Comparison of ENCODE assay signal across 20 cellular contexts in the genomic region with DNA sequence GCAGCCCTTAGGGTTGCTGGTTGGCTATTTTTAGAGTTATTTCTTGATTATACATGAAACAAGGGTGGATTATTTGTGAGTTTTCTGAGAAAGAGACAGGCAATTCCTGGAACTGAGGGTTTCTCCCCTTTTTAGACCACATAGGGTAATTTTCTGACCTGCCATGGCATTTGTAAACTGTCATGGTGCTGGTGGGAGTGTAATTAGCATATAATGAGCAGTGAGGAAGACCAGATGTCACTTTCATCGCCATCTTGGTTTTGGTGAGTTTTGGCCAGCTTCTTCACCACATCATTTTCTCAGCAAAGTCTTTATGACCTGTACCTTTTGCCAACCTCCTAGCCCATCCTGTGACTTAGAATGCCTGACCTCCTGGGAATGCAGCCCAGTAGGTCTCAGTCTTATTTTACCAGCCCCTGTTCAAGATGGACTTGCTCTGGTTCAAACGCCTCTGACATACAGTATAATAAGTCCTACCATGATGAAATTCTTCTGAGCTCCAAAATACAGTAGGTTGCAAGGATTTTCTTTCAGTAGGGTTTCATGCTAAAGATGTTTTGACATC.
DNase-seq lines count a peak whose midpoint lies in the region; ATAC-seq and TF ChIP-seq lines count a peak whose summit lies in the region.
"Had no signal": no experiment of that assay in that cellular context is flagged by ENCODE, and none has a peak within 500 bp of the region (broad histone marks: within the 10 kb centered on the region; RNA-seq: fewer than 3 reads in every experiment).

No MANE protein-coding gene starts in this region.

- no peak overlapping the region for H3K23ac ChIP-seq in mesenchymal stem cell (ENCODE audit: low read length in 2 of 2)

- CTCF ChIA-PET in Caco-2 (lab: Charles Lee), result interaction anchor here (1.4 kb wide), 1 partner anchor 36 kb away, joined by 3 read pairs; no protein-coding TSS in a partner anchor

- H2BK120ac ChIP-seq in mesenchymal stem cell (ENCODE audit: low read depth, low read length), result no peak overlapping the region

- H3K14ac ChIP-seq in mesenchymal stem cell (ENCODE audit: low read length in 2 of 2), result no peak overlapping the region

- no peak for TF ChIP-seq EP300 in transverse colon (IDR thresholded peaks at IDR 0.05; ENCODE audit: low read depth)

- peak overlapping the region; percentile 75 for H3K27ac Mint-ChIP-seq in activated CD4-positive, alpha-beta T cell treated with anti-CD3 and anti-CD28 coated beads, Interleukin-2, amount 10 ng/mL, durations not matched to agents 24 days and 14 days
- H3K27ac Mint-ChIP-seq in Caco-2 (ENCODE audit: unreplicated experiment), result peak overlapping the region; percentile 98
- peak overlapping the region; percentile 61 for H3K27ac Mint-ChIP-seq in activated T-helper 1 cell treated with anti-CD3 and anti-CD28 coated beads, Interleukin-12 subunit alpha, Interleukin-12 subunit beta, Interleukin-2, Interleukin-4 antibody, amounts not matched to agents 30 ng/mL and 10 ng/mL and 1 ng/mL, durations not matched to agents 14 hours and 24 hours and 36 hours

- BruUV-seq in Caco-2 (replicated peaks; lab: Mats Ljungman, UMichigan), result no TSS peak

- no peak for TF ChIP-seq POLR2A in transverse colon (IDR thresholded peaks at IDR 0.05)

- POLR2A ChIA-PET in Caco-2 (lab: Charles Lee), result no interaction called here

- H4K8ac ChIP-seq in mesenchymal stem cell (ENCODE audit: low read length), result no peak overlapping the region

- TF ChIP-seq CTCF in Caco-2 (IDR thresholded peaks at IDR 0.05; ENCODE audit: insufficient read depth in 1 of 2, low read depth in 1 of 2, low read length in 1 of 2, severe bottlenecking in 1 of 2, unreplicated experiment in 1 of 2) (no peak), transverse colon (IDR thresholded peaks at IDR 0.05) (no peak)

- no peaks in the 10 kb centered on the region for H3K27me3 Mint-ChIP-seq in activated CD4-positive, alpha-beta T cell treated with anti-CD3 and anti-CD28 coated beads, Interleukin-2, amount 10 ng/mL, durations not matched to agents 24 days and 14 days
- H3K27me3 Mint-ChIP-seq in Caco-2 (ENCODE audit: insufficient read depth, unreplicated experiment), result no peaks in the 10 kb centered on the region
- no peaks in the 10 kb centered on the region for H3K27me3 Mint-ChIP-seq in activated T-helper 1 cell treated with anti-CD3 and anti-CD28 coated beads, Interleukin-12 subunit alpha, Interleukin-12 subunit beta, Interleukin-2, Interleukin-4 antibody, amounts not matched to agents 30 ng/mL and 10 ng/mL and 1 ng/mL, durations not matched to agents 14 hours and 24 hours and 36 hours (ENCODE audit: insufficient read depth)

- no peak overlapping the region for H4K91ac ChIP-seq in mesenchymal stem cell (ENCODE audit: low read length)

- peaks cover 20% of the 10 kb centered on the region for H3K4me1 Mint-ChIP-seq in activated CD4-positive, alpha-beta T cell treated with anti-CD3 and anti-CD28 coated beads, Interleukin-2, amount 10 ng/mL, durations not matched to agents 24 days and 14 days
- peaks cover 75% of the 10 kb centered on the region for H3K4me1 Mint-ChIP-seq in Caco-2 (ENCODE audit: low read depth, unreplicated experiment)
- H3K4me1 Mint-ChIP-seq in activated T-helper 1 cell treated with anti-CD3 and anti-CD28 coated beads, Interleukin-12 subunit alpha, Interleukin-12 subunit beta, Interleukin-2, Interleukin-4 antibody, amounts not matched to agents 30 ng/mL and 10 ng/mL and 1 ng/mL, durations not matched to agents 14 hours and 24 hours and 36 hours (ENCODE audit: low read depth), result peaks cover 31% of the 10 kb centered on the region

- in situ Hi-C loops in transverse colon (cut with MboI; ENCODE audit: low pct_ligation_motif_present in 1 of 4, low pct_unique_long_range_greater_than_20kb in 1 of 4, low sequenced_read_pairs in 3 of 4), result no loop called here

- peak overlapping the region; percentile 63 for H2AK5ac ChIP-seq in mesenchymal stem cell (ENCODE audit: low read length, severe bottlenecking)

- peaks cover 10% of the 10 kb centered on the region for H3K9me3 Mint-ChIP-seq in activated CD4-positive, alpha-beta T cell treated with anti-CD3 and anti-CD28 coated beads, Interleukin-2, amount 10 ng/mL, durations not matched to agents 24 days and 14 days
- H3K9me3 Mint-ChIP-seq in Caco-2 (ENCODE audit: unreplicated experiment), result peaks cover 22% of the 10 kb centered on the region
- H3K9me3 Mint-ChIP-seq in activated T-helper 1 cell treated with anti-CD3 and anti-CD28 coated beads, Interleukin-12 subunit alpha, Interleukin-12 subunit beta, Interleukin-2, Interleukin-4 antibody, amounts not matched to agents 30 ng/mL and 10 ng/mL and 1 ng/mL, durations not matched to agents 14 hours and 24 hours and 36 hours, result no peaks in the 10 kb centered on the region

- H3K4me1 ChIP-seq in Caco-2 (peaks cover 98% of the 10 kb centered on the region), mesenchymal stem cell (ENCODE audit: control insufficient read depth, insufficient read depth, low read depth, low read length) (peaks cover 6% of the 10 kb centered on the region), transverse colon (peaks cover 0 to 10% (median 3%) of the 10 kb centered on the region in 4 donors)
- H3K4me1 ChIP-seq: BE2C had no signal

- no peaks in the 10 kb centered on the region for H3K27me3 ChIP-seq in Caco-2 (replicated peaks; ENCODE audit: control insufficient read depth, insufficient read depth, low read length)
- no peaks in the 10 kb centered on the region for H3K27me3 ChIP-seq in mesenchymal stem cell (ENCODE audit: control insufficient read depth in 1 of 2, insufficient read depth in 1 of 2, low read length in 2 of 2)
- no peaks in the 10 kb centered on the region for H3K27me3 ChIP-seq in transverse colon
- H3K27me3 ChIP-seq: BE2C had no signal

- no peaks in the 10 kb centered on the region for H3K36me3 Mint-ChIP-seq in activated CD4-positive, alpha-beta T cell treated with anti-CD3 and anti-CD28 coated beads, Interleukin-2, amount 10 ng/mL, durations not matched to agents 24 days and 14 days (ENCODE audit: low read depth)
- peaks cover 8% of the 10 kb centered on the region for H3K36me3 Mint-ChIP-seq in Caco-2 (ENCODE audit: insufficient read depth, unreplicated experiment)
- H3K36me3 Mint-ChIP-seq in activated T-helper 1 cell treated with anti-CD3 and anti-CD28 coated beads, Interleukin-12 subunit alpha, Interleukin-12 subunit beta, Interleukin-2, Interleukin-4 antibody, amounts not matched to agents 30 ng/mL and 10 ng/mL and 1 ng/mL, durations not matched to agents 14 hours and 24 hours and 36 hours (ENCODE audit: low read depth), result no peaks in the 10 kb centered on the region

- H3K27ac ChIP-seq in mesenchymal stem cell (ENCODE audit: low read length, poor library complexity, severe bottlenecking) (no peak overlapping the region), transverse colon (no peak overlapping the region)
- H3K27ac ChIP-seq: PC-9, RWPE1 had no signal

- H3K4me2 ChIP-seq in mesenchymal stem cell (ENCODE audit: low read length, poor library complexity, severe bottlenecking), result no peak overlapping the region
- H3K4me2 ChIP-seq: PC-9 had no signal

- no peak overlapping the region for H2BK15ac ChIP-seq in mesenchymal stem cell (ENCODE audit: low read depth, poor library complexity, severe bottlenecking)

- H2BK12ac ChIP-seq in mesenchymal stem cell (ENCODE audit: low read length in 2 of 2), result no peak overlapping the region

- no peak overlapping the region for H3K18ac ChIP-seq in mesenchymal stem cell (ENCODE audit: low read depth in 1 of 2, low read length in 2 of 2)

- no peak for DNase-seq in activated CD4-positive, alpha-beta T cell treated with anti-CD3 and anti-CD28 coated beads, Interleukin-2, amount 10 ng/mL, durations not matched to agents 24 days and 14 days
- no peak for DNase-seq in activated CD4-positive, alpha-beta T cell treated with anti-CD3 and anti-CD28 coated beads for 48 hours
- DNase-seq in Caco-2 (no peak), mesenchymal stem cell (no peak), NCI-H1694 (lab: John Stamatoyannopoulos, UW) (no peak), transverse colon (no peak)
- DNase-seq in activated T-helper 1 cell treated with anti-CD3 and anti-CD28 coated beads, Interleukin-12 subunit alpha, Interleukin-12 subunit beta, Interleukin-2, Interleukin-4 antibody, amounts not matched to agents 30 ng/mL and 10 ng/mL and 1 ng/mL, durations not matched to agents 14 hours and 24 hours and 36 hours (ENCODE audit: low spot score), result no peak
- DNase-seq: BE2C, DMS79 treated with DMSO at 0.1 percent for 48 hours, GOT3, HCEC 1CT, KG1, NCI-H1092, NCI-H1436, NCI-H1930, NCI-H69, PC-9, SHP77 treated with DMSO at 0.1 percent for 48 hours had no signal

- H3K4me3 Mint-ChIP-seq in activated CD4-positive, alpha-beta T cell treated with anti-CD3 and anti-CD28 coated beads, Interleukin-2, amount 10 ng/mL, durations not matched to agents 24 days and 14 days, result peak overlapping the region; percentile 17
- no peak overlapping the region for H3K4me3 Mint-ChIP-seq in Caco-2 (ENCODE audit: unreplicated experiment)
- no peak overlapping the region for H3K4me3 Mint-ChIP-seq in activated T-helper 1 cell treated with anti-CD3 and anti-CD28 coated beads, Interleukin-12 subunit alpha, Interleukin-12 subunit beta, Interleukin-2, Interleukin-4 antibody, amounts not matched to agents 30 ng/mL and 10 ng/mL and 1 ng/mL, durations not matched to agents 14 hours and 24 hours and 36 hours

- no peak overlapping the region for H2BK5ac ChIP-seq in mesenchymal stem cell (ENCODE audit: low read depth, low read length, poor library complexity, severe bottlenecking)

- H3K79me1 ChIP-seq in mesenchymal stem cell (replicated peaks; ENCODE audit: low read length, poor library complexity, severe bottlenecking), result no peaks in the 10 kb centered on the region

- H3K9me3 ChIP-seq in Caco-2 (no peaks in the 10 kb centered on the region), mesenchymal stem cell (ENCODE audit: control insufficient read depth, low read length) (no peaks in the 10 kb centered on the region), transverse colon (no peaks in the 10 kb centered on the region)
- H3K9me3 ChIP-seq: BE2C had no signal

- no peak overlapping the region for H3K4ac ChIP-seq in mesenchymal stem cell (ENCODE audit: low read depth in 1 of 2, low read length in 2 of 2)

- intact Hi-C loops in activated CD4-positive, alpha-beta T cell treated with anti-CD3 and anti-CD28 coated beads, Interleukin-2, amount 10 ng/mL, durations not matched to agents 24 days and 14 days (cut with micrococcal nuclease), result no loop called here
- intact Hi-C loops in Caco-2 (cut with micrococcal nuclease; ENCODE audit: unreplicated experiment), result loop anchor here (2.0 to 10.0 kb wide), 4 partner anchors 35 to 447 kb away; a partner anchor contains a TSS
- intact Hi-C loops in activated T-helper 1 cell treated with anti-CD3 and anti-CD28 coated beads, Interleukin-12 subunit alpha, Interleukin-12 subunit beta, Interleukin-2, Interleukin-4 antibody, amounts not matched to agents 30 ng/mL and 10 ng/mL and 1 ng/mL, durations not matched to agents 14 hours and 24 hours and 36 hours (cut with micrococcal nuclease), result loop anchor here (2.0 to 5.0 kb wide), 3 partner anchors 59 to 106 kb away; no protein-coding TSS in a partner anchor
- intact Hi-C loops in transverse colon (cut with DNase I; ENCODE audit: low total_unique reads), result no loop called here

- no peak overlapping the region for H3K4me3 ChIP-seq in Caco-2 (ENCODE audit: low read depth, low read length)
- no peak overlapping the region for H3K4me3 ChIP-seq in mesenchymal stem cell (ENCODE audit: insufficient read depth in 1 of 2, low read depth in 1 of 2, low read length in 2 of 2)
- H3K4me3 ChIP-seq in transverse colon, result no peak overlapping the region
- H3K4me3 ChIP-seq: PC-9 had no signal

- H3K9ac ChIP-seq in mesenchymal stem cell (ENCODE audit: low read length), result no peak overlapping the region

- ATAC-seq in GM19328 (IDR thresholded peaks at IDR 0.05; ENCODE audit: unreplicated experiment), result no peak

- 88% methylated on average over 1 of the region's 2 CpGs for WGBS in mesenchymal stem cell
- WGBS in transverse colon (ENCODE audit: low coverage in 1 of 2), 2 donors, result 71 to 80% methylated on average over 2 of the region's 2 CpGs

- H2AFZ ChIP-seq in mesenchymal stem cell (ENCODE audit: low read depth, low read length), result no peak overlapping the region
- H2AFZ ChIP-seq: PC-9 had no signal

- H3K36me3 ChIP-seq in Caco-2 (ENCODE audit: control insufficient read depth, insufficient read depth, low read length) (no peaks in the 10 kb centered on the region), mesenchymal stem cell (ENCODE audit: control insufficient read depth in 1 of 2, insufficient read depth in 2 of 2, low read depth in 1 of 2, low read length in 2 of 2) (no peaks in the 10 kb centered on the region), transverse colon (no peaks in the 10 kb centered on the region)
- H3K36me3 ChIP-seq: BE2C had no signal

Comparison
In these comparisons a context has a peak if more than half of its experiments do, and no peak if none do; other contexts are left out.
1. intact Hi-C loops: an anchor here in Caco-2 (2.0 to 10.0 kb wide) and activated T-helper 1 cell treated with anti-CD3 and anti-CD28 coated beads, Interleukin-12 subunit alpha, Interleukin-12 subunit beta, Interleukin-2, Interleukin-4 antibody, amounts not matched to agents 30 ng/mL and 10 ng/mL and 1 ng/mL, durations not matched to agents 14 hours and 24 hours and 36 hours (2.0 to 5.0 kb wide); none called in activated CD4-positive, alpha-beta T cell treated with anti-CD3 and anti-CD28 coated beads, Interleukin-2, amount 10 ng/mL, durations not matched to agents 24 days and 14 days and transverse colon.